ENCODE assay signal across 20 cellular contexts in the genomic region with DNA sequence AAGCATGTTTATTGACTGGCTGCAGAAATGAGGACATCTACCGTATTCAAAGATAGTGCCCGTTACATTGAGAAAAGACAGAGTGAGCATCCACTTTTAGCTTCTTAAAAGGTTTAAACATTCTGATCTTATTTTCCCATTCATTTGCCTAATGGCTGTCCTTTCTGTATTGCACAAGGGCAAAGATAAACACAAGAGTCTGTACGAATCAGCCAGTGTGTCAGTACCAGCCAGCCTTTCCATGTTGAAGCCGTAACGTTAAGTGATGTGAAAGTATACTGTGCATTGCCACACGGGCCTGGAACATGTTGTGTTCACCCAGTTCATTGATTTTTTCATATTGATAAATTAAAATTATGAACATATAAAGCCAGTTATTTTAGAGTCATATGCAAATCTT.
"Had no signal": no experiment of that assay in that cellular context is flagged by ENCODE, and none has a peak within 500 bp of the region (broad histone marks: within the 10 kb centered on the region; RNA-seq: fewer than 3 reads in every experiment).

No MANE protein-coding gene starts in this region.

- H3K27me3 Mint-ChIP-seq: activated CD8-positive, alpha-beta T cell treated with anti-CD3 and anti-CD28 coated beads for 36 hours; activated naive CD4-positive, alpha-beta T cell treated with anti-CD3 and anti-CD28 coated beads, Interleukin-2, amount 50 U/mL, for 24 hours; T-helper 17 cell had no signal

- H3K4me1 Mint-ChIP-seq: mesothelial cell of epicardium, WTC11 had no signal

- ATAC-seq: activated CD8-positive, alpha-beta T cell treated with anti-CD3 and anti-CD28 coated beads for 36 hours; lower lobe of right lung; sciatic nerve; T-helper 17 cell; WTC11 had no signal

- H3K27ac Mint-ChIP-seq: activated CD8-positive, alpha-beta T cell treated with anti-CD3 and anti-CD28 coated beads for 36 hours; mesothelial cell of epicardium; T-helper 17 cell; WTC11 had no signal

- H3K27ac ChIP-seq: brain microvascular endothelial cell, lower lobe of right lung, spleen, stomach, testis had no signal

- H3K4me3 ChIP-seq: lower lobe of right lung, spleen, stomach, testis had no signal

- H3K4me1 ChIP-seq: lower lobe of right lung, testis had no signal

- DNase-seq: activated CD4-positive, alpha-beta T cell treated with anti-CD3 and anti-CD28 coated beads for 48 hours; activated CD8-positive, alpha-beta T cell treated with anti-CD3 and anti-CD28 coated beads for 36 hours; activated effector memory CD4-positive, alpha-beta T cell treated with anti-CD3 and anti-CD28 coated beads, Interleukin-2, amount 50 U/mL, for 16 hours; activated T-cell treated with anti-CD3 and anti-CD28 coated beads, Interleukin-2, amount 50 U/mL, for 48 hours; amygdala; brain microvascular endothelial cell; cerebellar nuclear complex; effector CD8-positive, alpha-beta T cell; hippocampal formation; lower lobe of right lung; nephron progenitor cell; spleen; stimulated activated CD4-positive, alpha-beta T cell treated with anti-CD3 and anti-CD28 coated beads, Interleukin-1b, Interleukin-23, amount 100 ng/mL, for 48 hours; stomach; T-helper 17 cell; testis had no signal

- H3K27me3 ChIP-seq: brain microvascular endothelial cell, spleen, stomach, testis had no signal

- H3K9me3 Mint-ChIP-seq: activated CD8-positive, alpha-beta T cell treated with anti-CD3 and anti-CD28 coated beads for 36 hours; activated naive CD4-positive, alpha-beta T cell treated with anti-CD3 and anti-CD28 coated beads, Interleukin-2, amount 50 U/mL, for 24 hours; mesothelial cell of epicardium; nephron progenitor cell; WTC11 had no signal

- H3K4me3 Mint-ChIP-seq: activated CD8-positive, alpha-beta T cell treated with anti-CD3 and anti-CD28 coated beads for 36 hours; activated naive CD4-positive, alpha-beta T cell treated with anti-CD3 and anti-CD28 coated beads, Interleukin-2, amount 50 U/mL, for 24 hours; mesothelial cell of epicardium; nephron progenitor cell; T-helper 17 cell; WTC11 had no signal

- H3K9me3 ChIP-seq: lower lobe of right lung, spleen, stomach, testis had no signal
